ENCODE assay signal across 8 cellular contexts in the genomic region with DNA sequence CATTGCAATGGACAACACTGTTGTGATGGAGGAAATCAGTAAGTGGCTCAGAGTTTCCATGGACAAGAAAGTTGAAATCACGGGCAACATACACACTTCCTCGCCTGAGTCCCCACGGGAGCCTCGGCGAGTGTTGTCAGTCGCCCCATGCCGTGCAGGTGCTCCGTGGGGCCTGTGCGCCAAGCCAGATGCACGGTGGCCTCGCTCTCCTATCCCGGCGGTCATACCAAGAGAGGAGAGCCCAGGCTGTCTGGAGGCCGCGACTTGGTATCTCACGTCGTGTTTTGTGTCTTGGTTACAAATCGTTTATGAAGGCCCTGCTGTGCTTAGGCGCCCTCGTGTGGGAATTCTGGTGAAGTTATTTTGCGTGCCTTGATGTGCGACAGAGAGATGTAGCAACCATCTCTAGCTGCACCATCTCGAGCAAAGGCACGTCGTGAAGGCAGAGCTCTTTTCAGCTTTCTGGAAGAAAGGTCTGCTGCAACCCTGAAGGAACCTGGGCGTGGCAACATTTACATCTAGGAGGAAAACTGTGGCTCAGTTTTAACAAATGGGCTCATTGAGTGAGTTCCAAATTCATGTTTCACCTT. TPM values are rescaled to one million over a fixed set of nuclear protein-coding genes. Genes with fewer than 3 reads are reported as not detected.
DNase-seq lines count a peak whose midpoint lies in the region; ATAC-seq and TF ChIP-seq lines count a peak whose summit lies in the region.

No MANE protein-coding gene starts in this region.

- peak overlapping the region in 34 of 59 donors; percentile 1 to 80 (median 38) for H3K27ac ChIP-seq in dorsolateral prefrontal cortex
- no peak overlapping the region for H3K27ac ChIP-seq in mesenchymal stem cell (ENCODE audit: low read length, poor library complexity, severe bottlenecking)
- H3K27ac ChIP-seq in tibial artery: no peak overlapping the region

- no peaks in the 10 kb centered on the region for H3K27me3 Mint-ChIP-seq in natural killer cell treated with Interleukin-12 subunit alpha and Interleukin-12 subunit beta and Interleukin-15 and Interleukin-18, amount 100 ng/mL, for 72 hours

- no peak overlapping the region for H2AFZ ChIP-seq in mesenchymal stem cell (ENCODE audit: low read depth, low read length)

- H3K14ac ChIP-seq in mesenchymal stem cell (ENCODE audit: low read length in 2 of 2): no peak overlapping the region

- H3K36me3 ChIP-seq in mesenchymal stem cell (ENCODE audit: control insufficient read depth in 1 of 2, insufficient read depth in 2 of 2, low read depth in 1 of 2, low read length in 2 of 2): peaks cover 68 to 77% of the 10 kb centered on the region in 2 experiments
- peaks cover 45 to 87% (median 75%) of the 10 kb centered on the region in 3 donors for H3K36me3 ChIP-seq in tibial artery

- H4K8ac ChIP-seq in mesenchymal stem cell (ENCODE audit: low read length): no peak overlapping the region

- no peaks in the 10 kb centered on the region for H3K9me3 Mint-ChIP-seq in natural killer cell treated with Interleukin-12 subunit alpha and Interleukin-12 subunit beta and Interleukin-15 and Interleukin-18, amount 100 ng/mL, for 72 hours

- H3K23ac ChIP-seq in mesenchymal stem cell (ENCODE audit: low read length in 2 of 2): no peak overlapping the region

- no peak overlapping the region for H2BK12ac ChIP-seq in mesenchymal stem cell (ENCODE audit: low read length in 2 of 2)

- peaks cover 17% of the 10 kb centered on the region for H3K36me3 Mint-ChIP-seq in natural killer cell treated with Interleukin-12 subunit alpha and Interleukin-12 subunit beta and Interleukin-15 and Interleukin-18, amount 100 ng/mL, for 72 hours

- H2AK5ac ChIP-seq in mesenchymal stem cell (ENCODE audit: low read length, severe bottlenecking): no peak overlapping the region

- H3K9ac ChIP-seq in mesenchymal stem cell (ENCODE audit: low read length): no peak overlapping the region

- H3K4me3 ChIP-seq in dorsolateral prefrontal cortex (no peak overlapping the region), mesenchymal stem cell (ENCODE audit: insufficient read depth in 1 of 2, low read depth in 1 of 2, low read length in 2 of 2) (no peak overlapping the region), tibial artery (no peak overlapping the region)

- H3K27me3 ChIP-seq in dorsolateral prefrontal cortex (no peaks in the 10 kb centered on the region), mesenchymal stem cell (ENCODE audit: control insufficient read depth in 1 of 2, insufficient read depth in 1 of 2, low read length in 2 of 2) (no peaks in the 10 kb centered on the region), tibial artery (no peaks in the 10 kb centered on the region)

- peaks cover 0 to 5% of the 10 kb centered on the region in 2 donors for H3K4me1 Mint-ChIP-seq in natural killer cell treated with Interleukin-12 subunit alpha and Interleukin-12 subunit beta and Interleukin-15 and Interleukin-18, amount 100 ng/mL, for 72 hours (ENCODE audit: low read depth in 2 of 2)

- WGBS in mesenchymal stem cell: 74% methylated on average over 26 of the region's 26 CpGs

- no peak overlapping the region for H4K91ac ChIP-seq in mesenchymal stem cell (ENCODE audit: low read length)

- intact Hi-C loops in dorsolateral prefrontal cortex (cut with DNase I) (loop anchor here in 1 of 2 donors (5.0 kb wide), 1 partner anchor 807 kb away; no protein-coding TSS in a partner anchor), tibial artery (cut with DNase I; ENCODE audit: low total_unique reads) (no loop called here)

- TF ChIP-seq CTCF in dorsolateral prefrontal cortex (IDR thresholded peaks at IDR 0.05 in 54 of 56, conservative IDR thresholded peaks at IDR 0.05 in 2 of 56; ENCODE audit: low read depth in 1 of 56, partially characterized antibody in 56 of 56): peak in 55 of 56 donors; percentile 27 to 75 (median 61)
- TF ChIP-seq CTCF in tibial artery (IDR thresholded peaks at IDR 0.05): peak; percentile 28 to 39

- H2BK15ac ChIP-seq in mesenchymal stem cell (ENCODE audit: low read depth, poor library complexity, severe bottlenecking): no peak overlapping the region

- H3K4me3 Mint-ChIP-seq in natural killer cell treated with Interleukin-12 subunit alpha and Interleukin-12 subunit beta and Interleukin-15 and Interleukin-18, amount 100 ng/mL, for 72 hours: no peak overlapping the region

- peaks cover 23% of the 10 kb centered on the region for H3K79me1 ChIP-seq in mesenchymal stem cell (replicated peaks; ENCODE audit: low read length, poor library complexity, severe bottlenecking)

- no peak overlapping the region for H2BK5ac ChIP-seq in mesenchymal stem cell (ENCODE audit: low read depth, low read length, poor library complexity, severe bottlenecking)

- H2BK120ac ChIP-seq in mesenchymal stem cell (ENCODE audit: low read depth, low read length): no peak overlapping the region

- no peak overlapping the region for H3K4me2 ChIP-seq in mesenchymal stem cell (ENCODE audit: low read length, poor library complexity, severe bottlenecking)

- H3K4ac ChIP-seq in mesenchymal stem cell (ENCODE audit: low read depth in 1 of 2, low read length in 2 of 2): no peak overlapping the region

- H3K9me3 ChIP-seq in mesenchymal stem cell (ENCODE audit: control insufficient read depth, low read length): no peaks in the 10 kb centered on the region
- H3K9me3 ChIP-seq in tibial artery: no peaks in the 10 kb centered on the region

- H3K4me1 ChIP-seq in mesenchymal stem cell (ENCODE audit: control insufficient read depth, insufficient read depth, low read depth, low read length) (peaks cover 4% of the 10 kb centered on the region), tibial artery (no peaks in the 10 kb centered on the region)

- ATAC-seq in natural killer cell treated with Interleukin-12 subunit alpha and Interleukin-12 subunit beta and Interleukin-15 and Interleukin-18, amount 100 ng/mL, for 72 hours: no peak
- ATAC-seq in HG03159 (IDR thresholded peaks at IDR 0.05; ENCODE audit: unreplicated experiment): no peak

- H3K27ac Mint-ChIP-seq in natural killer cell treated with Interleukin-12 subunit alpha and Interleukin-12 subunit beta and Interleukin-15 and Interleukin-18, amount 100 ng/mL, for 72 hours: no peak overlapping the region

- no peak overlapping the region for H3K18ac ChIP-seq in mesenchymal stem cell (ENCODE audit: low read depth in 1 of 2, low read length in 2 of 2)

- DNase-seq in ELF-1 (ENCODE audit: low read depth, low spot score): peak; percentile 80
- DNase-seq in M059J (ENCODE audit: low read depth): peak; percentile 34
- DNase-seq in T1000 (lab: John Stamatoyannopoulos, UW): peak; percentile 13
- peak in 9 of 10 donors; percentile 55 to 88 (median 78) for DNase-seq in dorsolateral prefrontal cortex
- peak; percentile 78 for DNase-seq in mesenchymal stem cell
- DNase-seq in tibial artery: peak in 1 of 2 donors; percentile 43
- no peak for DNase-seq in natural killer cell treated with Interleukin-12 subunit alpha and Interleukin-12 subunit beta and Interleukin-15 and Interleukin-18, amount 100 ng/mL, for 72 hours (ENCODE audit: low spot score)

RNA-seq across cellular contexts. Expression of a gene that starts 21.8 kb away (rescaled TPM):
- 46.1 and 49.5 TPM in 2 replicates for total RNA-seq in M059J (2014; rRNA removed; shearing (Covaris generic))
- total RNA-seq in dorsolateral prefrontal cortex: 100 to 1,000 TPM in 104 of 120 experiments, 10 to 100 TPM in 16; 79.3 to 164 (median 118) TPM
- 50.1 TPM for polyA plus RNA-seq in mesenchymal stem cell (2013, experiment 1 of 2)
- polyA plus RNA-seq in mesenchymal stem cell (2013, experiment 2 of 2): 44.5 TPM
- total RNA-seq in natural killer cell treated with Interleukin-12 subunit alpha and Interleukin-12 subunit beta and Interleukin-15 and Interleukin-18, amount 100 ng/mL, for 72 hours: 100 to 1,000 TPM in 1 of 2 donors, 10 to 100 TPM in 1; 96.2 to 127 TPM

RNA-seq across cellular contexts. Expression of a gene that starts 22.3 kb away (rescaled TPM):
- total RNA-seq in M059J (2014; rRNA removed; shearing (Covaris generic)): 22.2 and 25.9 TPM in 2 replicates
- total RNA-seq in dorsolateral prefrontal cortex: 10 to 100 TPM; 35.1 to 69.3 (median 54.0) TPM
- 43.7 TPM for polyA plus RNA-seq in mesenchymal stem cell (2013, experiment 1 of 2)
- 43.3 TPM for polyA plus RNA-seq in mesenchymal stem cell (2013, experiment 2 of 2)
- 10 to 100 TPM; 26.9 to 55.9 TPM for total RNA-seq in natural killer cell treated with Interleukin-12 subunit alpha and Interleukin-12 subunit beta and Interleukin-15 and Interleukin-18, amount 100 ng/mL, for 72 hours

RNA-seq across cellular contexts. Expression of a gene that starts 27.4 kb away (rescaled TPM):
- total RNA-seq in M059J (2014; rRNA removed; shearing (Covaris generic)): 40.6 and 49.3 TPM in 2 replicates
- total RNA-seq in dorsolateral prefrontal cortex: 10 to 100 TPM in 119 of 120 experiments, 1 to 10 TPM in 1; 9.9 to 26.6 (median 15.6) TPM
- 20.3 TPM for polyA plus RNA-seq in mesenchymal stem cell (2013, experiment 1 of 2)
- 20.5 TPM for polyA plus RNA-seq in mesenchymal stem cell (2013, experiment 2 of 2)
- total RNA-seq in natural killer cell treated with Interleukin-12 subunit alpha and Interleukin-12 subunit beta and Interleukin-15 and Interleukin-18, amount 100 ng/mL, for 72 hours: 100 to 1,000 TPM in 1 of 2 donors, 10 to 100 TPM in 1; 65.1 to 155 TPM

RNA-seq across cellular contexts. Expression of a gene that starts 42.6 kb away (rescaled TPM):
- total RNA-seq in M059J (2014; rRNA removed; shearing (Covaris generic)): 9.2 and 11.0 TPM in 2 replicates
- total RNA-seq in dorsolateral prefrontal cortex: 10 to 100 TPM; 41.5 to 97.4 (median 61.9) TPM
- 11.3 TPM for polyA plus RNA-seq in mesenchymal stem cell (2013, experiment 1 of 2)
- 11.4 TPM for polyA plus RNA-seq in mesenchymal stem cell (2013, experiment 2 of 2)
- total RNA-seq in natural killer cell treated with Interleukin-12 subunit alpha and Interleukin-12 subunit beta and Interleukin-15 and Interleukin-18, amount 100 ng/mL, for 72 hours: 10 to 100 TPM; 27.8 to 70.6 TPM

Comparison
In these comparisons a context has a peak if more than half of its experiments do, and no peak if none do; other contexts are left out.
1. H3K27ac ChIP-seq: peak in dorsolateral prefrontal cortex (34 of 59); none in mesenchymal stem cell (single experiment) and tibial artery (0 of 2).